1 cellular context compared by ENCODE assay signal in genomic region chr19:4969772-4970531, GRCh38.
TF ChIP-seq lines count a peak whose summit lies in the region.

No MANE protein-coding gene starts in this region.

TF ChIP-seq in HepG2, 621 proteins besides CTCF, POLR2A, EP300 and RAD21 (continued from another document):
- TF ChIP-seq ZNF788 (CRISPR knock-in tag; IDR thresholded peaks at IDR 0.05; ENCODE audit: borderline replicate concordance): peak; percentile 36; the same call in 1 of the 2 replicates
- peak; percentile 31 for TF ChIP-seq ZNF687 (CRISPR knock-in tag; IDR thresholded peaks at IDR 0.05)
- TF ChIP-seq TAF1 (CRISPR knock-in tag; IDR thresholded peaks at IDR 0.05): 0 out of 2 replicates have a peak, but pooled peaks have one; percentile 10
- peak; percentile 41; the same call in 1 of the 2 replicates for TF ChIP-seq ZNF772 (CRISPR knock-in tag; IDR thresholded peaks at IDR 0.05)
- TF ChIP-seq ZNF878 (CRISPR knock-in tag; IDR thresholded peaks at IDR 0.05): no peak
- TF ChIP-seq MYC (CRISPR knock-in tag; IDR thresholded peaks at IDR 0.05; ENCODE audit: borderline replicate concordance): 0 out of 2 replicates have a peak, but pooled peaks have one; percentile 23
- TF ChIP-seq, protein P1, sequence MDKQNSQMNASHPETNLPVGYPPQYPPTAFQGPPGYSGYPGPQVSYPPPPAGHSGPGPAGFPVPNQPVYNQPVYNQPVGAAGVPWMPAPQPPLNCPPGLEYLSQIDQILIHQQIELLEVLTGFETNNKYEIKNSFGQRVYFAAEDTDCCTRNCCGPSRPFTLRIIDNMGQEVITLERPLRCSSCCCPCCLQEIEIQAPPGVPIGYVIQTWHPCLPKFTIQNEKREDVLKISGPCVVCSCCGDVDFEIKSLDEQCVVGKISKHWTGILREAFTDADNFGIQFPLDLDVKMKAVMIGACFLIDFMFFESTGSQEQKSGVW (CRISPR knock-in tag; IDR thresholded peaks at IDR 0.05; ENCODE audit: borderline replicate concordance): no peak
- no peak for TF ChIP-seq ZNF552 (CRISPR knock-in tag; IDR thresholded peaks at IDR 0.05; ENCODE audit: borderline replicate concordance)
- peak; percentile 41; the same call in 1 of the 2 replicates for TF ChIP-seq PHF8 (CRISPR knock-in tag; IDR thresholded peaks at IDR 0.05)
- TF ChIP-seq FOSL2 (CRISPR knock-in tag; IDR thresholded peaks at IDR 0.05): peak; percentile 21; the same call in 1 of the 2 replicates
- TF ChIP-seq NFKB2 (CRISPR knock-in tag; IDR thresholded peaks at IDR 0.05; ENCODE audit: borderline replicate concordance): peak; percentile 37; the same call in 1 of the 2 replicates
- no peak for TF ChIP-seq ZBTB25 (CRISPR knock-in tag; IDR thresholded peaks at IDR 0.05)
- 0 out of 2 replicates have a peak, but pooled peaks have one; percentile 33 for TF ChIP-seq ZSCAN29 (CRISPR knock-in tag; conservative IDR thresholded peaks at IDR 0.05)
- TF ChIP-seq, protein P2, sequence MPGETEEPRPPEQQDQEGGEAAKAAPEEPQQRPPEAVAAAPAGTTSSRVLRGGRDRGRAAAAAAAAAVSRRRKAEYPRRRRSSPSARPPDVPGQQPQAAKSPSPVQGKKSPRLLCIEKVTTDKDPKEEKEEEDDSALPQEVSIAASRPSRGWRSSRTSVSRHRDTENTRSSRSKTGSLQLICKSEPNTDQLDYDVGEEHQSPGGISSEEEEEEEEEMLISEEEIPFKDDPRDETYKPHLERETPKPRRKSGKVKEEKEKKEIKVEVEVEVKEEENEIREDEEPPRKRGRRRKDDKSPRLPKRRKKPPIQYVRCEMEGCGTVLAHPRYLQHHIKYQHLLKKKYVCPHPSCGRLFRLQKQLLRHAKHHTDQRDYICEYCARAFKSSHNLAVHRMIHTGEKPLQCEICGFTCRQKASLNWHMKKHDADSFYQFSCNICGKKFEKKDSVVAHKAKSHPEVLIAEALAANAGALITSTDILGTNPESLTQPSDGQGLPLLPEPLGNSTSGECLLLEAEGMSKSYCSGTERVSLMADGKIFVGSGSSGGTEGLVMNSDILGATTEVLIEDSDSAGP (CRISPR knock-in tag; IDR thresholded peaks at IDR 0.05; ENCODE audit: borderline replicate concordance): 0 out of 2 replicates have a peak, but pooled peaks have one; percentile 7
- TF ChIP-seq, protein P3, sequence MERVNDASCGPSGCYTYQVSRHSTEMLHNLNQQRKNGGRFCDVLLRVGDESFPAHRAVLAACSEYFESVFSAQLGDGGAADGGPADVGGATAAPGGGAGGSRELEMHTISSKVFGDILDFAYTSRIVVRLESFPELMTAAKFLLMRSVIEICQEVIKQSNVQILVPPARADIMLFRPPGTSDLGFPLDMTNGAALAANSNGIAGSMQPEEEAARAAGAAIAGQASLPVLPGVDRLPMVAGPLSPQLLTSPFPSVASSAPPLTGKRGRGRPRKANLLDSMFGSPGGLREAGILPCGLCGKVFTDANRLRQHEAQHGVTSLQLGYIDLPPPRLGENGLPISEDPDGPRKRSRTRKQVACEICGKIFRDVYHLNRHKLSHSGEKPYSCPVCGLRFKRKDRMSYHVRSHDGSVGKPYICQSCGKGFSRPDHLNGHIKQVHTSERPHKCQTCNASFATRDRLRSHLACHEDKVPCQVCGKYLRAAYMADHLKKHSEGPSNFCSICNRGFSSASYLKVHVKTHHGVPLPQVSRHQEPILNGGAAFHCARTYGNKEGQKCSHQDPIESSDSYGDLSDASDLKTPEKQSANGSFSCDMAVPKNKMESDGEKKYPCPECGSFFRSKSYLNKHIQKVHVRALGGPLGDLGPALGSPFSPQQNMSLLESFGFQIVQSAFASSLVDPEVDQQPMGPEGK (CRISPR knock-in tag; IDR thresholded peaks at IDR 0.05): peak; percentile 11; the same call in 1 of the 2 replicates
- 0 out of 2 replicates have a peak, but pooled peaks have one; percentile 33 for TF ChIP-seq ZNF782 (CRISPR knock-in tag; IDR thresholded peaks at IDR 0.05; ENCODE audit: borderline replicate concordance)
- TF ChIP-seq ZNF709 (CRISPR knock-in tag; IDR thresholded peaks at IDR 0.05): no peak
- TF ChIP-seq, protein P4, sequence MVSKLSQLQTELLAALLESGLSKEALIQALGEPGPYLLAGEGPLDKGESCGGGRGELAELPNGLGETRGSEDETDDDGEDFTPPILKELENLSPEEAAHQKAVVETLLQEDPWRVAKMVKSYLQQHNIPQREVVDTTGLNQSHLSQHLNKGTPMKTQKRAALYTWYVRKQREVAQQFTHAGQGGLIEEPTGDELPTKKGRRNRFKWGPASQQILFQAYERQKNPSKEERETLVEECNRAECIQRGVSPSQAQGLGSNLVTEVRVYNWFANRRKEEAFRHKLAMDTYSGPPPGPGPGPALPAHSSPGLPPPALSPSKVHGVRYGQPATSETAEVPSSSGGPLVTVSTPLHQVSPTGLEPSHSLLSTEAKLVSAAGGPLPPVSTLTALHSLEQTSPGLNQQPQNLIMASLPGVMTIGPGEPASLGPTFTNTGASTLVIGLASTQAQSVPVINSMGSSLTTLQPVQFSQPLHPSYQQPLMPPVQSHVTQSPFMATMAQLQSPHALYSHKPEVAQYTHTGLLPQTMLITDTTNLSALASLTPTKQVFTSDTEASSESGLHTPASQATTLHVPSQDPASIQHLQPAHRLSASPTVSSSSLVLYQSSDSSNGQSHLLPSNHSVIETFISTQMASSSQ (IDR thresholded peaks at IDR 0.05; ENCODE audit: low read depth): no peak
- TF ChIP-seq, protein P4 (CRISPR knock-in tag; IDR thresholded peaks at IDR 0.05; ENCODE audit: borderline replicate concordance): no peak
- TF ChIP-seq HDAC1 (CRISPR knock-in tag; IDR thresholded peaks at IDR 0.05): peak; percentile 47; the same call in 1 of the 2 replicates
- 0 out of 2 replicates have a peak, but pooled peaks have one; percentile 34 for TF ChIP-seq ARNTL (CRISPR knock-in tag; IDR thresholded peaks at IDR 0.05)
- no peak for TF ChIP-seq ZNF460 (CRISPR knock-in tag; IDR thresholded peaks at IDR 0.05; ENCODE audit: borderline replicate concordance)
- TF ChIP-seq ZBTB7B (CRISPR knock-in tag; IDR thresholded peaks at IDR 0.05): peak; percentile 50; the same call in 1 of the 2 replicates
- no peak for TF ChIP-seq ZNF556 (CRISPR knock-in tag; IDR thresholded peaks at IDR 0.05; ENCODE audit: borderline replicate concordance)
- TF ChIP-seq STAT5B (CRISPR knock-in tag; IDR thresholded peaks at IDR 0.05): no peak
- TF ChIP-seq RELA (CRISPR knock-in tag; IDR thresholded peaks at IDR 0.05): no peak
- TF ChIP-seq KDM2A (CRISPR knock-in tag; IDR thresholded peaks at IDR 0.05; ENCODE audit: borderline replicate concordance, low read depth): 0 out of 2 replicates have a peak, but pooled peaks have one; percentile 32
- TF ChIP-seq MYNN (CRISPR knock-in tag; IDR thresholded peaks at IDR 0.05; ENCODE audit: low read depth): no peak
TF ChIP-seq in HepG2: peak in this region for 20.
